ENCODE assay signal across 25 cellular contexts in genomic region chr2:114769991-114770390, GRCh38.
A peak's percentile ranks its signal among the peaks of the same experiment; 100 is the strongest.
DNase-seq lines count a peak whose midpoint lies in the region; ATAC-seq and TF ChIP-seq lines count a peak whose summit lies in the region.
"Had no signal": no experiment of that assay in that cellular context is flagged by ENCODE, and none has a peak within 500 bp of the region (broad histone marks: within the 10 kb centered on the region; RNA-seq: fewer than 3 reads in every experiment).

No MANE protein-coding gene starts in this region.

- H3K36me3 ChIP-seq in H7 (replicated peaks; ENCODE audit: control insufficient read depth, insufficient read depth, low read length) (no peaks in the 10 kb centered on the region), HUES48 (ENCODE audit: control insufficient read depth, insufficient read depth, low read length) (no peaks in the 10 kb centered on the region), iPS-20b (ENCODE audit: insufficient read depth, low read depth, low read length) (no peaks in the 10 kb centered on the region)
- H3K36me3 ChIP-seq: BE2C, BLaER1 had no signal

- peak; percentile 7 for DNase-seq in H7
- DNase-seq in NCI-H526 (lab: John Stamatoyannopoulos, UW), result no peak
- DNase-seq in NCI-H2227 treated with DMSO at 0.1 percent for 48 hours (lab: John Stamatoyannopoulos, UW), result no peak
- DNase-seq in activated CD8-positive, alpha-beta T cell treated with anti-CD3 and anti-CD28 coated beads for 36 hours, result no peak
- DNase-seq: 8988T; ACHN; BE2C; C1 segment of cervical spinal cord; CD4-positive, alpha-beta memory T cell; CD4-positive, CD25-positive, alpha-beta regulatory T cell; CD8-positive, alpha-beta memory T cell; COR-L47; DMS 273 treated with DMSO at 0.1 percent for 48 hours; DMS153; DMS53; DMS79; DND-41; EL; GDM1 had no signal

- H3K27ac ChIP-seq in HUES48 (ENCODE audit: low read depth, low read length) (peak overlapping the region; percentile 53), iPS-20b (ENCODE audit: low read length) (peak overlapping the region; percentile 8)
- H3K27ac ChIP-seq: BLaER1 had no signal

- intact Hi-C loops in activated CD8-positive, alpha-beta T cell treated with anti-CD3 and anti-CD28 coated beads for 36 hours (cut with micrococcal nuclease), result no loop called here

- H3K4me1 ChIP-seq in HUES48 (ENCODE audit: control insufficient read depth, insufficient read depth, low read length) (peaks cover 17% of the 10 kb centered on the region), iPS-20b (ENCODE audit: insufficient read depth, low read length) (peaks cover 9% of the 10 kb centered on the region)
- H3K4me1 ChIP-seq: BE2C, BLaER1 had no signal

- POLR2A ChIA-PET in activated CD8-positive, alpha-beta T cell treated with anti-CD3 and anti-CD28 coated beads for 36 hours (lab: Charles Lee), result no interaction called here

- H3K27me3 ChIP-seq in H7 (ENCODE audit: control insufficient read depth, insufficient read depth, low read length), result no peaks in the 10 kb centered on the region
- H3K27me3 ChIP-seq in HUES48 (ENCODE audit: control insufficient read depth, insufficient read depth, low read length), result no peaks in the 10 kb centered on the region
- H3K27me3 ChIP-seq in iPS-20b (ENCODE audit: insufficient read depth, low read length), result no peaks in the 10 kb centered on the region
- H3K27me3 ChIP-seq: BE2C, BLaER1 had no signal

- no peaks in the 10 kb centered on the region for H3K36me3 Mint-ChIP-seq in activated CD8-positive, alpha-beta T cell treated with anti-CD3 and anti-CD28 coated beads for 36 hours (ENCODE audit: low read depth)
- H3K36me3 Mint-ChIP-seq: CD14-positive monocyte; CD4-positive, alpha-beta memory T cell; CD4-positive, CD25-positive, alpha-beta regulatory T cell; CD8-positive, alpha-beta memory T cell had no signal

- H3K9me3 ChIP-seq in HUES48 (ENCODE audit: control insufficient read depth, insufficient read depth, low read length) (no peaks in the 10 kb centered on the region), iPS-20b (ENCODE audit: insufficient read depth, low read depth, low read length) (no peaks in the 10 kb centered on the region)
- H3K9me3 ChIP-seq: BE2C, BLaER1 had no signal

- CTCF ChIA-PET in activated CD8-positive, alpha-beta T cell treated with anti-CD3 and anti-CD28 coated beads for 36 hours (lab: Charles Lee), result no interaction called here

- no peak for ATAC-seq in HG03565 (IDR thresholded peaks at IDR 0.05; ENCODE audit: unreplicated experiment)
- no peak for ATAC-seq in activated CD8-positive, alpha-beta T cell treated with anti-CD3 and anti-CD28 coated beads for 36 hours
- ATAC-seq: GM12878 had no signal

- no peaks in the 10 kb centered on the region for H3K27me3 Mint-ChIP-seq in activated CD8-positive, alpha-beta T cell treated with anti-CD3 and anti-CD28 coated beads for 36 hours
- H3K27me3 Mint-ChIP-seq: CD4-positive, alpha-beta memory T cell; CD4-positive, CD25-positive, alpha-beta regulatory T cell; CD8-positive, alpha-beta memory T cell had no signal

- no peaks in the 10 kb centered on the region for H3K4me1 Mint-ChIP-seq in activated CD8-positive, alpha-beta T cell treated with anti-CD3 and anti-CD28 coated beads for 36 hours (ENCODE audit: low read depth)
- H3K4me1 Mint-ChIP-seq: CD14-positive monocyte; CD4-positive, alpha-beta memory T cell; CD4-positive, CD25-positive, alpha-beta regulatory T cell; CD8-positive, alpha-beta memory T cell had no signal

- no peaks in the 10 kb centered on the region for H3K9me3 Mint-ChIP-seq in activated CD8-positive, alpha-beta T cell treated with anti-CD3 and anti-CD28 coated beads for 36 hours

- TF ChIP-seq CTCF in activated CD8-positive, alpha-beta T cell treated with anti-CD3 and anti-CD28 coated beads for 36 hours (IDR thresholded peaks at IDR 0.05), result no peak

- H3K9ac ChIP-seq in HUES48 (ENCODE audit: low read depth, low read length) (no peak overlapping the region), iPS-20b (ENCODE audit: low read depth, low read length) (no peak overlapping the region)
- H3K9ac ChIP-seq: BLaER1 had no signal

- no peak overlapping the region for H3K27ac Mint-ChIP-seq in activated CD8-positive, alpha-beta T cell treated with anti-CD3 and anti-CD28 coated beads for 36 hours
- H3K27ac Mint-ChIP-seq: CD14-positive monocyte; CD4-positive, alpha-beta memory T cell; CD4-positive, CD25-positive, alpha-beta regulatory T cell; CD8-positive, alpha-beta memory T cell had no signal

- H3K4me3 ChIP-seq in H7 (ENCODE audit: insufficient read depth, low read depth, low read length) (no peak overlapping the region), HUES48 (ENCODE audit: low read depth, low read length) (no peak overlapping the region), iPS-20b (ENCODE audit: low read length) (no peak overlapping the region)
- H3K4me3 ChIP-seq: BLaER1, GM12878 had no signal

- no peak overlapping the region for H3K4me3 Mint-ChIP-seq in activated CD8-positive, alpha-beta T cell treated with anti-CD3 and anti-CD28 coated beads for 36 hours
- H3K4me3 Mint-ChIP-seq: CD14-positive monocyte; CD4-positive, alpha-beta memory T cell; CD4-positive, CD25-positive, alpha-beta regulatory T cell; CD8-positive, alpha-beta memory T cell had no signal
